ENCODE assay signal across 1 cellular context in genomic region chr7:43615558-43616145, GRCh38.
TF ChIP-seq lines count a peak whose summit lies in the region.

No MANE protein-coding gene starts in this region.

TF ChIP-seq in IMR-90, 13 proteins besides CTCF, POLR2A, EP300 and RAD21 (continued from another document):
- no peak for TF ChIP-seq MAFK (IDR thresholded peaks at IDR 0.05; ENCODE audit: low read depth, low read length)
- no peak for TF ChIP-seq ELK1 (IDR thresholded peaks at IDR 0.05; ENCODE audit: borderline replicate concordance, low read depth, low read length)
- no peak for TF ChIP-seq FOS (IDR thresholded peaks at IDR 0.05; ENCODE audit: low read depth, low read length)
- TF ChIP-seq CEBPB (IDR thresholded peaks at IDR 0.05; ENCODE audit: low read depth, low read length), result no peak
- TF ChIP-seq RCOR1 (IDR thresholded peaks at IDR 0.05; ENCODE audit: insufficient replicate concordance, low read length), result no peak
- no peak for TF ChIP-seq MAZ (IDR thresholded peaks at IDR 0.05; ENCODE audit: borderline replicate concordance, low read depth, low read length)
TF ChIP-seq in IMR-90: peak in this region for 0.
